ENCODE assay signal across 9 cellular contexts in genomic region chr7:115476666-115477065, GRCh38.
A peak's percentile ranks its signal among the peaks of the same experiment; 100 is the strongest.
DNase-seq lines count a peak whose midpoint lies in the region; ATAC-seq, FAIRE-seq and TF ChIP-seq lines count a peak whose summit lies in the region.
"Had no signal": no experiment of that assay in that cellular context is flagged by ENCODE, and none has a peak within 500 bp of the region (broad histone marks: within the 10 kb centered on the region; RNA-seq: fewer than 3 reads in every experiment).

No MANE protein-coding gene starts in this region.

- no peaks in the 10 kb centered on the region for H3K9me3 ChIP-seq in CD8-positive, alpha-beta T cell (ENCODE audit: low read length)

- FAIRE-seq in RCC 7860 (lab: Jason Lieb, UNC): no peak

- peak overlapping the region; percentile 61 for H3K4me3 Mint-ChIP-seq in CD8-positive, alpha-beta T cell
- peak overlapping the region; percentile 66 for H3K4me3 Mint-ChIP-seq in dendritic cell treated with granulocyte-macrophage colony-stimulating factor and Interleukin-4, amounts not matched to agents 40 ng/mL and 50 ng/mL, for 4 days
- peak overlapping the region; percentile 76 to 87 (median 86) for H3K4me3 Mint-ChIP-seq in nephron

- no peak overlapping the region for H3K27ac Mint-ChIP-seq in CD8-positive, alpha-beta T cell
- no peak overlapping the region for H3K27ac Mint-ChIP-seq in dendritic cell treated with granulocyte-macrophage colony-stimulating factor and Interleukin-4, amounts not matched to agents 40 ng/mL and 50 ng/mL, for 4 days
- peak overlapping the region in 1 of 3 experiments; percentile 14 for H3K27ac Mint-ChIP-seq in nephron
- H3K27ac Mint-ChIP-seq: activated CD4-positive, alpha-beta T cell treated with anti-CD3 and anti-CD28 coated beads, Interleukin-2, amount 10 ng/mL, durations not matched to agents 7 days and 5 days had no signal

- CTCF ChIA-PET in CD8-positive, alpha-beta T cell (lab: Charles Lee): no interaction called here

- H3K27ac ChIP-seq in CD8-positive, alpha-beta T cell (ENCODE audit: low read depth, low read length): no peak overlapping the region

- H3K36me3 Mint-ChIP-seq in CD8-positive, alpha-beta T cell: no peaks in the 10 kb centered on the region
- no peaks in the 10 kb centered on the region for H3K36me3 Mint-ChIP-seq in dendritic cell treated with granulocyte-macrophage colony-stimulating factor and Interleukin-4, amounts not matched to agents 40 ng/mL and 50 ng/mL, for 4 days (ENCODE audit: low read depth)
- no peaks in the 10 kb centered on the region for H3K36me3 Mint-ChIP-seq in nephron (ENCODE audit: low read depth)

- POLR2A ChIA-PET in CD8-positive, alpha-beta T cell (lab: Charles Lee): interaction anchor here (0.7 kb wide), 1 partner anchor 981 kb away, joined by 6 read pairs; no protein-coding TSS in a partner anchor

- no peaks in the 10 kb centered on the region for H3K4me1 ChIP-seq in CD8-positive, alpha-beta T cell (ENCODE audit: insufficient read depth, low read length)

- DNase-seq in CD8-positive, alpha-beta T cell: no peak
- DNase-seq in NCI-H1105 (lab: John Stamatoyannopoulos, UW) (peak; percentile 89), RCC 7860 (ENCODE audit: low spot score) (no peak), glomerular visceral epithelial cell (ENCODE audit: extremely low spot score) (no peak)
- DNase-seq: activated CD4-positive, alpha-beta T cell treated with anti-CD3 and anti-CD28 coated beads, Interleukin-2, amount 10 ng/mL, durations not matched to agents 7 days and 5 days had no signal

- no peaks in the 10 kb centered on the region for H3K9me3 Mint-ChIP-seq in CD8-positive, alpha-beta T cell
- H3K9me3 Mint-ChIP-seq in dendritic cell treated with granulocyte-macrophage colony-stimulating factor and Interleukin-4, amounts not matched to agents 40 ng/mL and 50 ng/mL, for 4 days: no peaks in the 10 kb centered on the region
- H3K9me3 Mint-ChIP-seq in nephron: no peaks in the 10 kb centered on the region
- H3K9me3 Mint-ChIP-seq: activated CD4-positive, alpha-beta T cell treated with anti-CD3 and anti-CD28 coated beads, Interleukin-2, amount 10 ng/mL, durations not matched to agents 7 days and 5 days had no signal

- H3K4me1 Mint-ChIP-seq in CD8-positive, alpha-beta T cell (ENCODE audit: low read depth): peaks cover 10% of the 10 kb centered on the region
- H3K4me1 Mint-ChIP-seq in dendritic cell treated with granulocyte-macrophage colony-stimulating factor and Interleukin-4, amounts not matched to agents 40 ng/mL and 50 ng/mL, for 4 days (ENCODE audit: low read depth): peaks cover 10% of the 10 kb centered on the region
- peaks cover 5% of the 10 kb centered on the region for H3K4me1 Mint-ChIP-seq in nephron

- H3K4me3 ChIP-seq in CD8-positive, alpha-beta T cell (ENCODE audit: low read depth, low read length): no peak overlapping the region

- TF ChIP-seq CTCF in CD8-positive, alpha-beta T cell (IDR thresholded peaks at IDR 0.05): no peak
- TF ChIP-seq CTCF in nephron (IDR thresholded peaks at IDR 0.05; ENCODE audit: unreplicated experiment in 3 of 3): no peak

- no peak for ATAC-seq in CD8-positive, alpha-beta T cell
- ATAC-seq in GM19455 (IDR thresholded peaks at IDR 0.05; ENCODE audit: unreplicated experiment) (no peak), HG03175 (IDR thresholded peaks at IDR 0.05; ENCODE audit: unreplicated experiment) (no peak)

- H3K36me3 ChIP-seq in CD8-positive, alpha-beta T cell (ENCODE audit: insufficient read depth, low read length): no peaks in the 10 kb centered on the region

- H3K27me3 Mint-ChIP-seq in CD8-positive, alpha-beta T cell (ENCODE audit: low read depth): peaks cover 35% of the 10 kb centered on the region
- peaks cover 31% of the 10 kb centered on the region for H3K27me3 Mint-ChIP-seq in dendritic cell treated with granulocyte-macrophage colony-stimulating factor and Interleukin-4, amounts not matched to agents 40 ng/mL and 50 ng/mL, for 4 days
- H3K27me3 Mint-ChIP-seq in nephron (ENCODE audit: low read depth): peaks cover 31% of the 10 kb centered on the region

- intact Hi-C loops in CD8-positive, alpha-beta T cell (cut with DNase I, micrococcal nuclease): loop anchor here in 1 of 2 experiments (10.0 kb wide), 1 partner anchor 612 kb away; no protein-coding TSS in a partner anchor
- intact Hi-C loops in dendritic cell treated with granulocyte-macrophage colony-stimulating factor and Interleukin-4, amounts not matched to agents 40 ng/mL and 50 ng/mL, for 4 days (cut with micrococcal nuclease): loop anchor here (1.0 to 10.0 kb wide), 2 partner anchors 25 to 612 kb away; no protein-coding TSS in a partner anchor

- no peaks in the 10 kb centered on the region for H3K27me3 ChIP-seq in CD8-positive, alpha-beta T cell (ENCODE audit: insufficient read depth, low read length)
